In the genomic region with DNA sequence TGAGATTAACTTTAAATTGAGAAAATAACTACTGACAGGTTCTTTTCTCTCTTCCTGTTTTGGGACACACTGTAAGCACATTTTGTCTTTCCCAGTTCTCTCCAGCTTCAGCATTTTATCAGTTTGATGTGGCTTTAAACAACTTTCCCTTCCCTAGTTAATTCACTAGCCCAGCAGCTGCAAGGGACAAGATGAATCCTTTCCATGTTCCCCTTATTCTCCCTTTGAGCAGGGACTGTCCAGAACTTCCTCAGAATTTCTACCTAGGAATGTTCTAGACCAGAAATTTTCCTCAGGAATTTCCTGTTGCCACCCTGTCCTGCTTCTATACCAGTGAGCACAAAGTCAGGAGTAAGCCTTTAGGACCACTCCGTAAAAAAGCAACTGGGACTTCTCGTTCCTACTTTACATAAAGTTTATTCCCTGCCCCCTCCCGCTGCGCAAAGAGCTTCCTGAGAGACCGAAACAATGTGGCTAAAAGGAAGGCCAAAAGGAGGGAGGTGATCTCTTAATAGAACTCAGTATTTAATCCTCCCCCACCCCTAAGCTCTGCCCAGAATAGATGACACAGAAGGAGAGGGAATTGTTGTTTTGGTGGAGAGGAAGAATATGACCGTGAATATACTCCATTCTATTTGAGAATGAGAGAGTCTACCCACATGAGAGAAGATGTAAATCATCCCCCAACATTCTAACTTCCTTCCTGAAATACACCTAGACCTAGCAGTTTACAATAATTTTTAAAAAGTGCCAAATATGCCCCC, we compare ENCODE assay signal across 11 cellular contexts.
DNase-seq lines count a peak whose midpoint lies in the region; FAIRE-seq and TF ChIP-seq lines count a peak whose summit lies in the region.
"Had no signal": no experiment of that assay in that cellular context is flagged by ENCODE, and none has a peak within 500 bp of the region (broad histone marks: within the 10 kb centered on the region; RNA-seq: fewer than 3 reads in every experiment).

No MANE protein-coding gene starts in this region.

- H3K9me2 ChIP-seq in GM23248 (ENCODE audit: insufficient read depth), result no peaks in the 10 kb centered on the region
- H3K9me2 ChIP-seq in hepatocyte (replicated peaks; ENCODE audit: insufficient read depth), result no peaks in the 10 kb centered on the region

- no peak overlapping the region for H2AFZ ChIP-seq in GM23248
- H2AFZ ChIP-seq in hepatocyte, result peak overlapping the region; percentile 19

- no peak for TF ChIP-seq EP300 in stomach (IDR thresholded peaks at IDR 0.05)

- H3K4me3 Mint-ChIP-seq in activated T-helper 2 cell treated with anti-CD3 and anti-CD28 coated beads, Interferon-gamma antibody, Interleukin-2, Interleukin-4, amounts not matched to agents 10 μg/mL and 5 μg/mL and 100 μg/mL, durations not matched to agents 14 hours and 24 hours and 36 hours (ENCODE audit: low read depth), result peak overlapping the region; percentile 21
- H3K4me3 Mint-ChIP-seq in activated CD4-positive, alpha-beta memory T cell treated with anti-CD3 and anti-CD28 coated beads for 36 hours, result no peak overlapping the region

- H3K27ac ChIP-seq in GM23248 (peak overlapping the region; percentile 79), hepatocyte (peak overlapping the region; percentile 27), stomach (peak overlapping the region in 3 of 5 donors; percentile 17 to 63 (median 32))
- H3K27ac ChIP-seq: HL-60, RWPE1 had no signal

- peaks cover 1% of the 10 kb centered on the region for H3K9me3 Mint-ChIP-seq in activated T-helper 2 cell treated with anti-CD3 and anti-CD28 coated beads, Interferon-gamma antibody, Interleukin-2, Interleukin-4, amounts not matched to agents 10 μg/mL and 5 μg/mL and 100 μg/mL, durations not matched to agents 14 hours and 24 hours and 36 hours
- peaks cover 2% of the 10 kb centered on the region for H3K9me3 Mint-ChIP-seq in activated CD4-positive, alpha-beta memory T cell treated with anti-CD3 and anti-CD28 coated beads for 36 hours

- peaks cover 71% of the 10 kb centered on the region for H3K79me2 ChIP-seq in GM23248 (ENCODE audit: insufficient read depth)
- H3K79me2 ChIP-seq in hepatocyte, result peaks cover 2% of the 10 kb centered on the region

- no peaks in the 10 kb centered on the region for H3K36me3 ChIP-seq in GM23248 (ENCODE audit: low read depth)
- H3K36me3 ChIP-seq in hepatocyte (replicated peaks; ENCODE audit: insufficient read depth, low read depth), result no peaks in the 10 kb centered on the region
- H3K36me3 ChIP-seq in stomach, result no peaks in the 10 kb centered on the region

- H3K36me3 Mint-ChIP-seq in activated T-helper 2 cell treated with anti-CD3 and anti-CD28 coated beads, Interferon-gamma antibody, Interleukin-2, Interleukin-4, amounts not matched to agents 10 μg/mL and 5 μg/mL and 100 μg/mL, durations not matched to agents 14 hours and 24 hours and 36 hours (ENCODE audit: low read depth), result peaks cover 1% of the 10 kb centered on the region
- no peaks in the 10 kb centered on the region for H3K36me3 Mint-ChIP-seq in activated CD4-positive, alpha-beta memory T cell treated with anti-CD3 and anti-CD28 coated beads for 36 hours

- peak overlapping the region; percentile 48 for H3K4me2 ChIP-seq in GM23248 (ENCODE audit: unreplicated experiment)
- H3K4me2 ChIP-seq in hepatocyte, result peak overlapping the region; percentile 29

- POLR2A ChIA-PET in activated CD4-positive, alpha-beta memory T cell treated with anti-CD3 and anti-CD28 coated beads for 36 hours (lab: Charles Lee), result no interaction called here

- no peaks in the 10 kb centered on the region for H4K20me1 ChIP-seq in GM23248 (ENCODE audit: insufficient read depth)
- no peaks in the 10 kb centered on the region for H4K20me1 ChIP-seq in hepatocyte (ENCODE audit: insufficient read depth, poor library complexity, severe bottlenecking)

- H3K4me3 ChIP-seq in GM23248, result peak overlapping the region; percentile 20; the same call in 1 of the 2 replicates
- H3K4me3 ChIP-seq in hepatocyte, result no peak overlapping the region
- no peak overlapping the region for H3K4me3 ChIP-seq in stomach

- peak overlapping the region; percentile 28 for H3K27ac Mint-ChIP-seq in activated T-helper 2 cell treated with anti-CD3 and anti-CD28 coated beads, Interferon-gamma antibody, Interleukin-2, Interleukin-4, amounts not matched to agents 10 μg/mL and 5 μg/mL and 100 μg/mL, durations not matched to agents 14 hours and 24 hours and 36 hours
- no peak overlapping the region for H3K27ac Mint-ChIP-seq in activated CD4-positive, alpha-beta memory T cell treated with anti-CD3 and anti-CD28 coated beads for 36 hours

- intact Hi-C loops in activated T-helper 2 cell treated with anti-CD3 and anti-CD28 coated beads, Interferon-gamma antibody, Interleukin-2, Interleukin-4, amounts not matched to agents 10 μg/mL and 5 μg/mL and 100 μg/mL, durations not matched to agents 14 hours and 24 hours and 36 hours (cut with micrococcal nuclease), result no loop called here
- intact Hi-C loops in stomach (cut with DNase I; ENCODE audit: low total_unique reads), result no loop called here
- intact Hi-C loops in activated CD4-positive, alpha-beta memory T cell treated with anti-CD3 and anti-CD28 coated beads for 36 hours (cut with micrococcal nuclease), result no loop called here

- TF ChIP-seq CTCF in hepatocyte (IDR thresholded peaks at IDR 0.05; ENCODE audit: poor library complexity), result no peak
- no peak for TF ChIP-seq CTCF in stomach (IDR thresholded peaks at IDR 0.05)
- TF ChIP-seq CTCF in GM13976 (IDR thresholded peaks at IDR 0.05; ENCODE audit: borderline replicate concordance, control extremely low read depth, extremely low read depth, insufficient read depth, missing control alignments), result no peak

- DNase-seq in GM23248 (peak; percentile 45), hepatocyte (ENCODE audit: low spot score) (no peak), stomach (no peak), GM13976 (ENCODE audit: low spot score) (no peak), NCI-H1048 (lab: John Stamatoyannopoulos, UW) (no peak), HTR-8/SVneo (ENCODE audit: insufficient read length, low spot score) (no peak)
- no peak for DNase-seq in activated T-helper 2 cell treated with anti-CD3 and anti-CD28 coated beads, Interferon-gamma antibody, Interleukin-2, Interleukin-4, amounts not matched to agents 10 μg/mL and 5 μg/mL and 100 μg/mL, durations not matched to agents 14 hours and 24 hours and 36 hours (ENCODE audit: low spot score)
- DNase-seq in activated CD4-positive, alpha-beta memory T cell treated with anti-CD3 and anti-CD28 coated beads for 36 hours, result no peak
- DNase-seq: left colon had no signal

- 80 to 85% methylated on average over 6 of the region's 6 CpGs for WGBS in GM23248 (ENCODE audit: low coverage in 1 of 2, low lambda C conversion rate in 2 of 2, missing lambda C conversion rate in 2 of 2), 2 experiments
- WGBS in hepatocyte (ENCODE audit: low lambda C conversion rate, missing lambda C conversion rate), result 44% methylated on average over 6 of the region's 6 CpGs
- WGBS in stomach, 5 donors, result 57 to 76% (median 65%) methylated on average over 6 of the region's 6 CpGs

- H3K4me1 ChIP-seq in GM23248 (ENCODE audit: insufficient read depth), result peaks cover 29% of the 10 kb centered on the region
- H3K4me1 ChIP-seq in hepatocyte (ENCODE audit: insufficient read depth), result peaks cover 6% of the 10 kb centered on the region
- H3K4me1 ChIP-seq in stomach, result peaks cover 0 to 28% (median 10%) of the 10 kb centered on the region in 4 donors

- H3F3A ChIP-seq in GM23248 (ENCODE audit: insufficient read depth), result peaks cover 39% of the 10 kb centered on the region

- in situ Hi-C loops in GM23248 (cut with MboI) (no loop called here), GM13976 (cut with MboI; ENCODE audit: low sequenced_read_pairs, unreplicated experiment) (no loop called here)

- no peak for FAIRE-seq in HTR-8/SVneo (lab: Jason Lieb, UNC)

- H3K9ac ChIP-seq in GM23248, result peak overlapping the region; percentile 55

- no peak for TF ChIP-seq POLR2A in stomach (IDR thresholded peaks at IDR 0.05)

- H3K4me1 Mint-ChIP-seq in activated T-helper 2 cell treated with anti-CD3 and anti-CD28 coated beads, Interferon-gamma antibody, Interleukin-2, Interleukin-4, amounts not matched to agents 10 μg/mL and 5 μg/mL and 100 μg/mL, durations not matched to agents 14 hours and 24 hours and 36 hours (ENCODE audit: low read depth), result peaks cover 18% of the 10 kb centered on the region
- peaks cover 19% of the 10 kb centered on the region for H3K4me1 Mint-ChIP-seq in activated CD4-positive, alpha-beta memory T cell treated with anti-CD3 and anti-CD28 coated beads for 36 hours (ENCODE audit: low read depth)

- H3K27me3 ChIP-seq in GM23248 (replicated peaks; ENCODE audit: insufficient read depth) (no peaks in the 10 kb centered on the region), hepatocyte (no peaks in the 10 kb centered on the region), stomach (no peaks in the 10 kb centered on the region)

- no peaks in the 10 kb centered on the region for H3K9me3 ChIP-seq in GM23248 (ENCODE audit: low read depth)
- no peaks in the 10 kb centered on the region for H3K9me3 ChIP-seq in hepatocyte (ENCODE audit: low read depth)
- peaks cover 0 to 4% (median 0%) of the 10 kb centered on the region in 4 donors for H3K9me3 ChIP-seq in stomach

- H3K27me3 Mint-ChIP-seq in activated T-helper 2 cell treated with anti-CD3 and anti-CD28 coated beads, Interferon-gamma antibody, Interleukin-2, Interleukin-4, amounts not matched to agents 10 μg/mL and 5 μg/mL and 100 μg/mL, durations not matched to agents 14 hours and 24 hours and 36 hours (ENCODE audit: low read depth), result no peaks in the 10 kb centered on the region
- H3K27me3 Mint-ChIP-seq in activated CD4-positive, alpha-beta memory T cell treated with anti-CD3 and anti-CD28 coated beads for 36 hours, result peaks cover 1% of the 10 kb centered on the region

- CTCF ChIA-PET in activated CD4-positive, alpha-beta memory T cell treated with anti-CD3 and anti-CD28 coated beads for 36 hours (lab: Charles Lee), result no interaction called here

Comparison
In these comparisons a context has a peak if more than half of its experiments do, and no peak if none do; other contexts are left out.
1. H3K27ac ChIP-seq: peak in every context shown above with its lines; median percentile 79 in GM23248; 32 in stomach; 27 in hepatocyte.